Comparison of ENCODE assay signal across 13 cellular contexts in genomic region chr17:34201767-34202166, GRCh38.
"Had no signal": no experiment of that assay in that cellular context is flagged by ENCODE, and none has a peak within 500 bp of the region (broad histone marks: within the 10 kb centered on the region; RNA-seq: fewer than 3 reads in every experiment).

No MANE protein-coding gene starts in this region.

- H3K4me3 ChIP-seq: hepatocyte, left ventricle myocardium inferior, spleen, stomach, thoracic aorta had no signal

- H3K9me3 ChIP-seq: thoracic aorta had no signal

- H3K36me3 ChIP-seq: brain microvascular endothelial cell, left ventricle myocardium inferior, spleen, stomach, thoracic aorta had no signal

- H3K36me3 Mint-ChIP-seq: activated naive CD4-positive, alpha-beta T cell treated with anti-CD3 and anti-CD28 coated beads, Interleukin-2, amount 50 U/mL, for 24 hours; memory B cell had no signal

- H3K27ac ChIP-seq: brain microvascular endothelial cell, hepatocyte, left ventricle myocardium inferior, spleen, stomach, thoracic aorta had no signal

- H3K27ac Mint-ChIP-seq: activated naive CD4-positive, alpha-beta T cell treated with anti-CD3 and anti-CD28 coated beads, Interleukin-2, amount 50 U/mL, for 24 hours; memory B cell had no signal

- FAIRE-seq: kidney had no signal

- H3K4me3 Mint-ChIP-seq: activated naive CD4-positive, alpha-beta T cell treated with anti-CD3 and anti-CD28 coated beads, Interleukin-2, amount 50 U/mL, for 24 hours; memory B cell had no signal

- H3K9me3 Mint-ChIP-seq: activated naive CD4-positive, alpha-beta T cell treated with anti-CD3 and anti-CD28 coated beads, Interleukin-2, amount 50 U/mL, for 24 hours had no signal

- H3K27me3 ChIP-seq: brain microvascular endothelial cell had no signal

- DNase-seq: activated CD4-positive, alpha-beta T cell treated with anti-CD3 and anti-CD28 coated beads for 4 hours; brain microvascular endothelial cell; cerebellar nuclear complex; kidney; left ventricle myocardium inferior; spleen; stomach; T-helper 9 cell had no signal

- ATAC-seq: sciatic nerve had no signal
